ENCODE assay signal across 8 cellular contexts in genomic region chr16:30395992-30396560, GRCh38. TPM values are rescaled to one million over a fixed set of nuclear protein-coding genes. Genes with fewer than 3 reads are reported as not detected.
DNase-seq lines count a peak whose midpoint lies in the region; ATAC-seq, FAIRE-seq and TF ChIP-seq lines count a peak whose summit lies in the region.

No MANE protein-coding gene starts in this region.

- H3K36me3 ChIP-seq in GM06990 (ENCODE audit: control insufficient read depth, insufficient read depth, low read length) = peaks cover 4% of the 10 kb centered on the region

- H3K4me3 Mint-ChIP-seq in natural killer cell = peak overlapping the region; percentile 78

- no peak for FAIRE-seq in RCC 7860 (lab: Jason Lieb, UNC)

- TF ChIP-seq CTCF in GM06990 (IDR thresholded peaks at IDR 0.05; ENCODE audit: insufficient read depth, low read length, poor library complexity, severe bottlenecking) = no peak
- TF ChIP-seq CTCF in natural killer cell (IDR thresholded peaks at IDR 0.05) = no peak

- no peaks in the 10 kb centered on the region for H3K27me3 Mint-ChIP-seq in natural killer cell (ENCODE audit: low read depth in 2 of 2)

- ATAC-seq in natural killer cell (peak in 1 of 3 donors; percentile 3), GM18519 (IDR thresholded peaks at IDR 0.05; ENCODE audit: low FRiP score, unreplicated experiment) (no peak), GM19324 (IDR thresholded peaks at IDR 0.05; ENCODE audit: low FRiP score, unreplicated experiment) (no peak)

- intact Hi-C loops in natural killer cell (cut with micrococcal nuclease) = loop anchor here (2.0 kb wide), 1 partner anchor 45 kb away; no protein-coding TSS in a partner anchor

- H3K4me3 ChIP-seq in GM06990 (replicated peaks; ENCODE audit: low read depth, low read length) = peak overlapping the region; percentile 83

- no peaks in the 10 kb centered on the region for H3K36me3 Mint-ChIP-seq in natural killer cell

- peak overlapping the region in 1 of 2 donors; percentile 22 for H3K27ac Mint-ChIP-seq in natural killer cell

- H3K27me3 ChIP-seq in GM06990 (replicated peaks; ENCODE audit: control insufficient read depth, insufficient read depth, low read length) = no peaks in the 10 kb centered on the region

- H3K4me1 Mint-ChIP-seq in natural killer cell = peaks cover 33 to 55% of the 10 kb centered on the region in 2 donors

- H3K9me3 Mint-ChIP-seq in natural killer cell = no peaks in the 10 kb centered on the region

- DNase-seq in GM06990 (ENCODE audit: extremely low read depth, insufficient read length) (no peak), NCI-H1048 (lab: John Stamatoyannopoulos, UW) (peak; percentile 16), cerebellum (ENCODE audit: low spot score) (peak; percentile 57), natural killer cell (no peak), RCC 7860 (ENCODE audit: low spot score) (no peak)
- DNase-seq in stimulated activated CD4-positive, alpha-beta T cell treated with anti-CD3 and anti-CD28 coated beads, Interleukin-4, amount 100 ng/mL, for 4 hours = no peak

RNA-seq across cellular contexts. Expression of gene ZNF48, which starts 0.9 kb away (rescaled TPM):
- total RNA-seq in cerebellum (16.7 TPM), natural killer cell (1 to 10 TPM; 5.5 to 7.4 (median 7.1) TPM)

RNA-seq across cellular contexts. Expression of gene ZNF771, which starts 11.3 kb away (rescaled TPM):
- total RNA-seq in cerebellum (9.0 TPM), natural killer cell (1 to 10 TPM in 2 of 3 donors, under 1 TPM in 1; 0.70 to 1.4 (median 1.4) TPM)

RNA-seq across cellular contexts. Expression of gene SEPTIN1, which starts 13.7 kb away (rescaled TPM):
- total RNA-seq in cerebellum = not detected
- 100 to 1,000 TPM; 196 to 210 (median 205) TPM for total RNA-seq in natural killer cell

RNA-seq across cellular contexts. Expression of gene MYL11, which starts 21.5 kb away (rescaled TPM):
- total RNA-seq in cerebellum (1.00 TPM), natural killer cell (1 to 10 TPM; 2.9 to 8.0 (median 7.2) TPM)

RNA-seq across cellular contexts. Expression of gene TBC1D10B, which starts 25.8 kb away (rescaled TPM):
- total RNA-seq in cerebellum (20.5 TPM), natural killer cell (10 to 100 TPM; 43.0 to 55.3 (median 50.2) TPM)

Comparison
In these comparisons a context has a peak if more than half of its experiments do, and no peak if none do; other contexts are left out.
1. DNase-seq: peak in NCI-H1048 (single experiment) and cerebellum (single experiment); none in GM06990 (single experiment), natural killer cell (single experiment), RCC 7860 (single experiment) and stimulated activated CD4-positive, alpha-beta T cell treated with anti-CD3 and anti-CD28 coated beads, Interleukin-4, amount 100 ng/mL, for 4 hours (0 of 2).
2. RNA of gene SEPTIN1, which starts 13.7 kb away (total RNA-seq): 196 to 210 TPM in natural killer cell; not detected in cerebellum (single experiment); every median in the first group is over 100 times any median in the second.